Comparison of ENCODE assay signal across 18 cellular contexts in genomic region chr2:207599641-207600040, GRCh38. TPM values are rescaled to one million over a fixed set of nuclear protein-coding genes. Genes with fewer than 3 reads are reported as not detected.
A peak's percentile ranks its signal among the peaks of the same experiment; 100 is the strongest.
DNase-seq lines count a peak whose midpoint lies in the region; ATAC-seq, FAIRE-seq and TF ChIP-seq lines count a peak whose summit lies in the region.
"Had no signal": no experiment of that assay in that cellular context is flagged by ENCODE, and none has a peak within 500 bp of the region (broad histone marks: within the 10 kb centered on the region; RNA-seq: fewer than 3 reads in every experiment).

No MANE protein-coding gene starts in this region.

- FAIRE-seq in endometrium (lab: Jason Lieb, UNC) (peak; percentile 59), HepG2 (lab: Jason Lieb, UNC) (no peak)
- FAIRE-seq: A204.1 had no signal

- H2AFZ ChIP-seq in HepG2 (ENCODE audit: low read length): no peak overlapping the region

- no peaks in the 10 kb centered on the region for H3K36me3 ChIP-seq in neutrophil
- H3K36me3 ChIP-seq in HepG2 (replicated peaks in 1 of 2; ENCODE audit: control insufficient read depth in 1 of 2, insufficient read depth in 2 of 2, low read length in 2 of 2): peaks cover 10 to 24% of the 10 kb centered on the region in 2 experiments
- peaks cover 3 to 12% of the 10 kb centered on the region in 2 donors for H3K36me3 ChIP-seq in ascending aorta

- H3K4me2 ChIP-seq in HepG2 (ENCODE audit: low read depth, low read length): no peak overlapping the region
- H3K4me2 ChIP-seq: KMS-11 had no signal

- TF ChIP-seq EP300 in HepG2 (IDR thresholded peaks at IDR 0.05; ENCODE audit: low read depth in 2 of 2, low read length in 2 of 2) (no peak), HepG2 (CRISPR knock-in tag; IDR thresholded peaks at IDR 0.05; ENCODE audit: borderline replicate concordance) (no peak)

- no peak for TF ChIP-seq RAD21 in HepG2 (CRISPR knock-in tag; IDR thresholded peaks at IDR 0.05)

- no peak overlapping the region for H3K9ac ChIP-seq in HepG2 (ENCODE audit: insufficient read depth, low read depth, low read length)
- H3K9ac ChIP-seq: KMS-11 had no signal

- H4K20me1 ChIP-seq in HepG2 (ENCODE audit: insufficient read depth, low read length): no peaks in the 10 kb centered on the region

- intact Hi-C loops in HepG2 (cut with micrococcal nuclease; ENCODE audit: unreplicated experiment): no loop called here
- intact Hi-C loops in ascending aorta (cut with DNase I): no loop called here

- no peaks in the 10 kb centered on the region for H3K27me3 ChIP-seq in neutrophil
- H3K27me3 ChIP-seq in HepG2 (ENCODE audit: control insufficient read depth in 1 of 2, insufficient read depth in 2 of 2, low read length in 2 of 2): no peaks in the 10 kb centered on the region
- no peaks in the 10 kb centered on the region for H3K27me3 ChIP-seq in ascending aorta
- H3K27me3 ChIP-seq: SJSA1 had no signal

- TF ChIP-seq CTCF in AG10803 (conservative IDR thresholded peaks at IDR 0.05; ENCODE audit: low read length): no peak
- TF ChIP-seq CTCF in neutrophil (IDR thresholded peaks at IDR 0.05): no peak
- TF ChIP-seq CTCF in HepG2 (CRISPR knock-in tag; IDR thresholded peaks at IDR 0.05): no peak
- TF ChIP-seq CTCF in ascending aorta (IDR thresholded peaks at IDR 0.05): no peak

- peak; percentile 60 for DNase-seq in AG10803 (ENCODE audit: low read depth)
- DNase-seq in EH (ENCODE audit: low read depth): peak; percentile 37
- DNase-seq in HepG2 (ENCODE audit: low spot score): no peak
- DNase-seq in ascending aorta (ENCODE audit: low spot score in 2 of 2): no peak
- DNase-seq: C1 segment of cervical spinal cord, Caco-2, DMS153, H7, NCI-H510A treated with DMSO at 0.1 percent for 48 hours, NCI-H82, PC-3 had no signal

- ATAC-seq in HG03571 (IDR thresholded peaks at IDR 0.05; ENCODE audit: unreplicated experiment) (no peak), HepG2 (no peak), GM18868 (IDR thresholded peaks at IDR 0.05; ENCODE audit: unreplicated experiment) (no peak)
- ATAC-seq: PC-3 had no signal

- H3K9me3 ChIP-seq in neutrophil (no peaks in the 10 kb centered on the region), HepG2 (ENCODE audit: low read length) (no peaks in the 10 kb centered on the region), ascending aorta (no peaks in the 10 kb centered on the region)
- H3K9me3 ChIP-seq: Caco-2, SJSA1 had no signal

- H3K4me1 ChIP-seq in neutrophil (ENCODE audit: control insufficient read depth in 1 of 2, insufficient read depth in 1 of 2, low read depth in 1 of 2, low read length in 1 of 2) (peaks cover 51 to 59% of the 10 kb centered on the region in 2 experiments), HepG2 (ENCODE audit: insufficient read depth, low read length) (no peaks in the 10 kb centered on the region), ascending aorta (no peaks in the 10 kb centered on the region)
- H3K4me1 ChIP-seq: Caco-2, SJSA1 had no signal

- H3K27ac ChIP-seq in neutrophil: peak overlapping the region; percentile 81
- no peak overlapping the region for H3K27ac ChIP-seq in HepG2 (ENCODE audit: extremely low read length, insufficient read depth, low read length)
- no peak overlapping the region for H3K27ac ChIP-seq in ascending aorta
- H3K27ac ChIP-seq: KMS-11, SJSA1 had no signal

- H3K79me2 ChIP-seq in HepG2 (ENCODE audit: insufficient read depth, low read length): no peaks in the 10 kb centered on the region

- CTCF ChIA-PET in HepG2 (lab: Yijun Ruan, JAX; ENCODE audit: low intra/inter-chr PET ratio, low total read pairs): no interaction called here

- POLR2A ChIA-PET in HepG2 (lab: Yijun Ruan, JAX): no interaction called here

- no peak for TF ChIP-seq POLR2A in HepG2 (IDR thresholded peaks at IDR 0.05; ENCODE audit: insufficient read depth in 1 of 2, low read depth in 2 of 2, low read length in 2 of 2)

- no peak overlapping the region for H3K4me3 ChIP-seq in AG10803 (ENCODE audit: low read length)
- H3K4me3 ChIP-seq in neutrophil (ENCODE audit: low read depth in 1 of 2, low read length in 1 of 2): no peak overlapping the region
- H3K4me3 ChIP-seq in HepG2 (replicated peaks in 1 of 3; ENCODE audit: insufficient read depth in 1 of 3, low read depth in 2 of 3, low read length in 3 of 3): no peak overlapping the region
- H3K4me3 ChIP-seq in ascending aorta: no peak overlapping the region
- H3K4me3 ChIP-seq: SJSA1 had no signal

- in situ Hi-C loops in HepG2 (cut with HindIII; ENCODE audit: extremely low pct_ligation_motif_present, low pct_unique_long_range_greater_than_20kb): no loop called here

- BruUV-seq in HepG2 (replicated peaks; lab: Mats Ljungman, UMichigan): no TSS peak

TF ChIP-seq in HepG2, 621 proteins besides CTCF, POLR2A, EP300 and RAD21:
- TF ChIP-seq POLR2G (IDR thresholded peaks at IDR 0.05; ENCODE audit: low read depth, low read length) (no peak), CREB3 (CRISPR knock-in tag; IDR thresholded peaks at IDR 0.05) (no peak), NFYC (CRISPR knock-in tag; IDR thresholded peaks at IDR 0.05) (no peak)

RNA-seq across cellular contexts. Expression of gene METTL21A, which starts 25.6 kb away (rescaled TPM):
- 61.2 and 65.1 TPM in 2 replicates for total RNA-seq in HepG2 (2016; rRNA removed; fragmentation: Illumina TruSeq; extraction: Trizol)
- 110 and 117 TPM in 2 replicates for total RNA-seq in HepG2 (2016; cell fraction: cytosol; rRNA removed; fragmentation: Illumina TruSeq; extraction: Trizol; ENCODE audit: low read depth)
- 62.0 and 64.9 TPM in 2 replicates for total RNA-seq in HepG2 (2016; cell fraction: insoluble cytoplasmic fraction; rRNA removed; fragmentation: Illumina TruSeq; extraction: Trizol)
- 135 and 136 TPM in 2 replicates for total RNA-seq in HepG2 (2016; cell fraction: membrane; rRNA removed; fragmentation: Illumina TruSeq; extraction: Trizol)
- total RNA-seq in HepG2 (2016; cell fraction: nucleus; rRNA removed; fragmentation: Illumina TruSeq; extraction: Trizol): 39.0 and 46.9 TPM in 2 replicates
- 36.7 and 42.4 TPM in 2 replicates for polyA plus RNA-seq in HepG2 (2011; rRNA removed)
- 38.0 and 38.7 TPM in 2 replicates for polyA plus RNA-seq in HepG2 (2011; cell fraction: cytosol; rRNA removed)
- 13.1 and 16.8 TPM in 2 replicates for polyA plus RNA-seq in HepG2 (2011; cell fraction: nucleus; rRNA removed)
- 43.7 and 48.9 TPM in 2 replicates for polyA plus RNA-seq in HepG2 (2012)
- 134 and 160 TPM in 2 replicates for polyA plus RNA-seq in HepG2 (2016; cell fraction: cytosol; fragmentation: Illumina TruSeq; extraction: Trizol; ENCODE audit: low read depth)
- polyA plus RNA-seq in HepG2 (2016; cell fraction: insoluble cytoplasmic fraction; fragmentation: Illumina TruSeq; extraction: Trizol; ENCODE audit: low read depth): 66.9 and 74.4 TPM in 2 replicates
- 130 and 138 TPM in 2 replicates for polyA plus RNA-seq in HepG2 (2016; cell fraction: membrane; fragmentation: Illumina TruSeq; extraction: Trizol; ENCODE audit: low read depth)
- 69.6 and 71.3 TPM in 2 replicates for polyA plus RNA-seq in HepG2 (2016; cell fraction: nucleus; fragmentation: Illumina TruSeq; extraction: Trizol; ENCODE audit: insufficient read depth, low read depth)
- polyA minus RNA-seq in HepG2 (2011; rRNA and poly(A)+ RNA removed; ENCODE audit: low replicate concordance): 10.4 and 23.3 TPM in 2 replicates
- 19.6 and 24.8 TPM in 2 replicates for polyA minus RNA-seq in HepG2 (2011; cell fraction: cytosol; rRNA and poly(A)+ RNA removed)
- polyA minus RNA-seq in HepG2 (2011; cell fraction: nucleus; rRNA and poly(A)+ RNA removed): 22.7 and 31.5 TPM in 2 replicates
- 1.5 TPM for total RNA-seq in ascending aorta

Comparison
In these comparisons a context has a peak if more than half of its experiments do, and no peak if none do; other contexts are left out.
1. DNase-seq: peak in AG10803 (single experiment) and EH (single experiment); none in HepG2 (single experiment) and ascending aorta (0 of 2).
2. RNA of gene METTL21A, which starts 25.6 kb away (total RNA-seq): 39.0 to 136 TPM in HepG2; 1.5 TPM in ascending aorta (single experiment); every median in the first group is over 10 times any median in the second.